Comparison of ENCODE assay signal across 10 cellular contexts in the genomic region with DNA sequence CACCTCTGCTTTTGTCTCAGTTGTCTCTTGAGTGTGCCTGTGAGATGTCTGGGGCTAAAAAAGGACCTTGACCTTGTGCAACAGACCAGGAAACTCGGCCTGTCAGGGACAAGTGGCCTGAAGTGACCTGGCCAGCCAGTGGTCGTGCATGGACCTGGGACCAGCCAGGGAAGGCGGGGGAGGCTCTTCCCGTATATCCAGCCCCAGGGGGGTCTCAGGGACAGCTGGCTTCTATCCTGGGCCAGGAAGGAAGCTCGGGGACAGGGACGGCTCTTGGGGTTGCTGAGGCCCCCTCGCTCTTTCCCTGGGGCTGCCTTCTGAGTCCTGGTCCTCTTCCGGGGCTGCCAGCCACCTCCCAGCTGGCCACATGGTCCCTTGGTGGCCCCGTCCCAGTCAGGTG. TPM values are rescaled to one million over a fixed set of nuclear protein-coding genes. Genes with fewer than 3 reads are reported as not detected.
"Had no signal": no experiment of that assay in that cellular context is flagged by ENCODE, and none has a peak within 500 bp of the region (broad histone marks: within the 10 kb centered on the region; RNA-seq: fewer than 3 reads in every experiment).

No MANE protein-coding gene starts in this region.

- H3K4me3 ChIP-seq: GM23338 had no signal

- FAIRE-seq: H1, H54 had no signal

- H3K9me3 Mint-ChIP-seq: GM23338, H9, IgD-negative memory B cell had no signal

- H2AFZ ChIP-seq: GM23338 had no signal

- ATAC-seq: GM23338 had no signal

- H3K4me2 ChIP-seq: GM23338, KMS-11 had no signal

- H3K27ac ChIP-seq: HL-60, KMS-11 had no signal

- H3K36me3 Mint-ChIP-seq: IgD-negative memory B cell had no signal

- H3K4me3 Mint-ChIP-seq: GM23338, H9, IgD-negative memory B cell had no signal

- H3K27ac Mint-ChIP-seq: GM23338, IgD-negative memory B cell had no signal

- H3K9ac ChIP-seq: KMS-11 had no signal

- DNase-seq: H9, HCEC 1CT, KBM-7 had no signal

RNA-seq across cellular contexts. Expression of a gene that starts 3.2 kb away (rescaled TPM):
- total RNA-seq: HT1080 had no signal
- polyA plus RNA-seq: IgD-negative memory B cell had no signal

RNA-seq across cellular contexts. Expression of a gene that starts 6.5 kb away (rescaled TPM):
- total RNA-seq: GM23338, H1, H9, HT1080 had no signal
- polyA plus RNA-seq: GM23338, H1, IgD-negative memory B cell had no signal
